ENCODE assay signal across 2 cellular contexts in genomic region chr4:138772366-138772765, GRCh38.
TF ChIP-seq lines count a peak whose summit lies in the region.

No MANE protein-coding gene starts in this region.

TF ChIP-seq in IMR-90, 13 proteins besides CTCF, POLR2A, EP300 and RAD21:
- no peak for TF ChIP-seq MXI1 (IDR thresholded peaks at IDR 0.05; ENCODE audit: borderline replicate concordance, low read depth, low read length)
- TF ChIP-seq RCOR1 (IDR thresholded peaks at IDR 0.05; ENCODE audit: insufficient replicate concordance, low read length): no peak
- TF ChIP-seq FOS (IDR thresholded peaks at IDR 0.05; ENCODE audit: low read depth, low read length): no peak
- no peak for TF ChIP-seq CHD1 (IDR thresholded peaks at IDR 0.05; ENCODE audit: low read depth, low read length)
- TF ChIP-seq NFE2L2 (IDR thresholded peaks at IDR 0.05; ENCODE audit: low read depth, low read length): no peak
- no peak for TF ChIP-seq RFX5 (IDR thresholded peaks at IDR 0.05; ENCODE audit: low read depth, low read length)
- TF ChIP-seq ELK1 (IDR thresholded peaks at IDR 0.05; ENCODE audit: borderline replicate concordance, low read depth, low read length): no peak
- no peak for TF ChIP-seq MAZ (IDR thresholded peaks at IDR 0.05; ENCODE audit: borderline replicate concordance, low read depth, low read length)
- TF ChIP-seq CEBPB (IDR thresholded peaks at IDR 0.05; ENCODE audit: low read depth, low read length): no peak
- no peak for TF ChIP-seq BHLHE40 (IDR thresholded peaks at IDR 0.05; ENCODE audit: low read depth, low read length)
- no peak for TF ChIP-seq USF2 (IDR thresholded peaks at IDR 0.05; ENCODE audit: low read depth, low read length)
- no peak for TF ChIP-seq SMC3 (IDR thresholded peaks at IDR 0.05; ENCODE audit: low read depth, low read length)
- no peak for TF ChIP-seq MAFK (IDR thresholded peaks at IDR 0.05; ENCODE audit: low read depth, low read length)
TF ChIP-seq in IMR-90: peak in this region for 0.

TF ChIP-seq in K562, 482 proteins besides CTCF, POLR2A, EP300 and RAD21:
- TF ChIP-seq NEUROD1 (IDR thresholded peaks at IDR 0.05; ENCODE audit: borderline replicate concordance, low read depth, low read length, partially characterized antibody) (no peak), ZNF175 (CRISPR knock-in tag; IDR thresholded peaks at IDR 0.05; ENCODE audit: low read depth) (0 out of 2 replicates have a peak, but pooled peaks have one; percentile 10), DMBX1 (CRISPR knock-in tag; IDR thresholded peaks at IDR 0.05; ENCODE audit: borderline replicate concordance) (0 out of 2 replicates have a peak, but pooled peaks have one; percentile 43), HCFC1 (IDR thresholded peaks at IDR 0.05; ENCODE audit: low read depth, low read length) (no peak), ZBTB12 (CRISPR knock-in tag; IDR thresholded peaks at IDR 0.05) (no peak), ZNF347 (CRISPR knock-in tag; IDR thresholded peaks at IDR 0.05; ENCODE audit: low read depth) (no peak), ZNF592 (IDR thresholded peaks at IDR 0.05) (peak; percentile 40; the same call in 1 of the 2 replicates), E4F1 (CRISPR knock-in tag; IDR thresholded peaks at IDR 0.05; ENCODE audit: borderline replicate concordance) (no peak), ZKSCAN1 (IDR thresholded peaks at IDR 0.05; ENCODE audit: low read depth, low read length) (no peak)
